In the genomic region with DNA sequence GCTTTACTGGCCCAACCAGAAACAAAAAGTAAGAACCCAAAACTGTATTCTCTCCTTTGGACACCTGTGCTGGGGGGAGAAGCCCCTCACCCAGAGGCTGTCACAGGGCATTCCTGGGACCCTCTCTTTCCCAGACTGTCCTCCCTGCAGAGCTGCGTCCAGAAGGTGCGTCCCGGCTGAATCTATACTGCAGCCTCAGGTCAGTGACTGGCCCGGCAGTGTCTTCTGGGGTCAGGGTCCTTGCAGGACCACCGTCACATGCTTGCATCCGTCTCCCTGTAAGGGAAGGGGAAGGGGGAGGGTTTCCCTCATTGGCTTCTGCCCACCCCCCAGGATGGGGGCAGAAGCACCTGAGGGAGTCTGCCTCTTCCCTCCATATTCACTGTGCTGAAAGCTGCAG, we compare ENCODE assay signal across 15 cellular contexts.
"Had no signal": no experiment of that assay in that cellular context is flagged by ENCODE, and none has a peak within 500 bp of the region (broad histone marks: within the 10 kb centered on the region; RNA-seq: fewer than 3 reads in every experiment).

No MANE protein-coding gene starts in this region.

- H3K27me3 Mint-ChIP-seq: activated naive CD4-positive, alpha-beta T cell treated with anti-CD3 and anti-CD28 coated beads, Interleukin-2, amount 50 U/mL, for 24 hours; brain; type B pancreatic cell had no signal

- H3K9me3 Mint-ChIP-seq: activated naive CD4-positive, alpha-beta T cell treated with anti-CD3 and anti-CD28 coated beads, Interleukin-2, amount 50 U/mL, for 24 hours; activated T-helper 2 cell treated with anti-CD3 and anti-CD28 coated beads, Interferon-gamma antibody, Interleukin-2, Interleukin-4, amounts not matched to agents 10 μg/mL and 5 μg/mL and 100 μg/mL, durations not matched to agents 14 hours and 24 hours and 36 hours; brain; endodermal cell; natural killer cell; type B pancreatic cell had no signal

- ATAC-seq: activated CD4-positive, CD25-positive, alpha-beta regulatory T cell treated with anti-CD3 and anti-CD28 coated beads, Interleukin-2, amount 50 U/mL, for 24 hours; natural killer cell; SK-N-SH treated with all-trans-retinoic acid at 6 μM for 48 hours; stimulated activated naive CD8-positive, alpha-beta T cell treated with anti-CD3 and anti-CD28 coated beads, Interleukin-15, Interleukin-2, amounts not matched to agents 100 U/mL and 50 U/mL, for 24 hours had no signal

- DNase-seq: activated CD4-positive, alpha-beta T cell treated with anti-CD3 and anti-CD28 coated beads, Interleukin-2, amount 50 U/mL, for 48 hours; amygdala; dermis blood vessel endothelial cell; endodermal cell; hypothalamus; natural killer cell; sigmoid colon; stimulated activated CD4-positive, alpha-beta T cell treated with anti-CD3 and anti-CD28 coated beads, Interleukin-2, amount 100 ng/mL, for 24 hours; stimulated activated naive CD8-positive, alpha-beta T cell treated with anti-CD3 and anti-CD28 coated beads, Interleukin-15, Interleukin-2, amounts not matched to agents 100 U/mL and 50 U/mL, for 24 hours had no signal

- H3K4me3 Mint-ChIP-seq: activated naive CD4-positive, alpha-beta T cell treated with anti-CD3 and anti-CD28 coated beads, Interleukin-2, amount 50 U/mL, for 24 hours; brain; endodermal cell; natural killer cell; type B pancreatic cell had no signal

- H3K27ac Mint-ChIP-seq: activated T-helper 2 cell treated with anti-CD3 and anti-CD28 coated beads, Interferon-gamma antibody, Interleukin-2, Interleukin-4, amounts not matched to agents 10 μg/mL and 5 μg/mL and 100 μg/mL, durations not matched to agents 14 hours and 24 hours and 36 hours; type B pancreatic cell had no signal

- H3K36me3 Mint-ChIP-seq: natural killer cell had no signal
